16 cellular contexts compared by ENCODE assay signal in the genomic region with DNA sequence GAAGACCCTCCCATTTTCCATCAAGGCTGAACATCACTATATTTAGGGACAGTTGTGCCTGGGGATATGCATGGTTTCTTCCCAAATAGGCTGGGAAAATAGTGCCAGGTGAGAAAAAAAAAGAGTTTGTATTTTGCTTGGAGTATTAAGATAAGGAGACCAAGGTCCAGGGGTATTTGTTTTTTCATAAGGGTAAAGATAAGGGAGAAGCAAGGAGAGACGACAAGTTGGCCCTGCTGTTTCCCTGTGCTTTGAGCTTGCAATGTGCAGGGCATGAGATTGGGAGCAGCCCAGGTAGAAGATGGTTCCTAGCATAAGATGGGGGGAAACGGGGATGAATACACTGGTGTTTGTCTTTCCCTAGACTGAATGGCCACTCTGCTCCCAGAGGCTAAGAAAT. TPM values are rescaled to one million over a fixed set of nuclear protein-coding genes. Genes with fewer than 3 reads are reported as not detected.
DNase-seq lines count a peak whose midpoint lies in the region; ATAC-seq and TF ChIP-seq lines count a peak whose summit lies in the region.
"Had no signal": no experiment of that assay in that cellular context is flagged by ENCODE, and none has a peak within 500 bp of the region (broad histone marks: within the 10 kb centered on the region; RNA-seq: fewer than 3 reads in every experiment).

No MANE protein-coding gene starts in this region.

- TF ChIP-seq CTCF in body of pancreas (IDR thresholded peaks at IDR 0.05) (no peak), stomach (IDR thresholded peaks at IDR 0.05) (no peak)

- peak overlapping the region; percentile 13 for H2BK5ac ChIP-seq in mesendoderm (ENCODE audit: low read length)

- intact Hi-C loops in body of pancreas (cut with DNase I) (no loop called here), stomach (cut with DNase I; ENCODE audit: low total_unique reads) (no loop called here)

- H3K9me3 ChIP-seq in body of pancreas = no peaks in the 10 kb centered on the region
- no peaks in the 10 kb centered on the region for H3K9me3 ChIP-seq in stomach
- H3K9me3 ChIP-seq: BE2C had no signal

- H2BK120ac ChIP-seq in mesendoderm (ENCODE audit: low read depth, low read length) = no peak overlapping the region

- H3K27ac ChIP-seq in body of pancreas (no peak overlapping the region), mesendoderm (ENCODE audit: low read depth, low read length) (no peak overlapping the region), stomach (peak overlapping the region in 3 of 5 donors; percentile 3 to 48 (median 28))

- peak; percentile 71 for ATAC-seq in body of pancreas
- ATAC-seq in GM21526 (IDR thresholded peaks at IDR 0.05; ENCODE audit: low FRiP score, unreplicated experiment) = no peak
- no peak for ATAC-seq in HG03571 (IDR thresholded peaks at IDR 0.05; ENCODE audit: unreplicated experiment)
- ATAC-seq: HCT116 had no signal

- no peaks in the 10 kb centered on the region for H3K36me3 ChIP-seq in body of pancreas (replicated peaks in 1 of 2; ENCODE audit: insufficient read depth in 1 of 2, low read depth in 2 of 2)
- no peaks in the 10 kb centered on the region for H3K36me3 ChIP-seq in mesendoderm (ENCODE audit: control insufficient read depth, insufficient read depth, low read length)
- H3K36me3 ChIP-seq in stomach = no peaks in the 10 kb centered on the region
- H3K36me3 ChIP-seq: BE2C had no signal

- H3K4me1 ChIP-seq in body of pancreas (peaks cover 17% of the 10 kb centered on the region), mesendoderm (ENCODE audit: control insufficient read depth, low read depth, low read length) (peaks cover 26% of the 10 kb centered on the region), stomach (peaks cover 0 to 21% (median 9%) of the 10 kb centered on the region in 4 donors)
- H3K4me1 ChIP-seq: BE2C had no signal

- no peak overlapping the region for H2BK15ac ChIP-seq in mesendoderm (replicated peaks; ENCODE audit: low read depth)

- peak overlapping the region; percentile 17 for H3K56ac ChIP-seq in mesendoderm (ENCODE audit: low read length)

- no peak overlapping the region for H4K5ac ChIP-seq in mesendoderm (ENCODE audit: low read length)

- no peaks in the 10 kb centered on the region for H3K79me2 ChIP-seq in mesendoderm (ENCODE audit: control insufficient read depth, insufficient read depth, low read length)

- peak overlapping the region; percentile 87 for H2AK5ac ChIP-seq in mesendoderm (ENCODE audit: low read length)

- TF ChIP-seq EP300 in stomach (IDR thresholded peaks at IDR 0.05) = no peak

- DNase-seq in body of pancreas (peak in 2 of 4 donors; percentile 25 to 37), mesendoderm (no peak), stomach (no peak), NCI-H1436 (lab: John Stamatoyannopoulos, UW) (no peak)
- DNase-seq: ACHN; BE2C; C1 segment of cervical spinal cord; CD4-positive, CD25-positive, alpha-beta regulatory T cell; CD8-positive, alpha-beta memory T cell; COR-L47; GOT3; H7; HFFc6 had no signal

- H3K27me3 ChIP-seq in body of pancreas (no peaks in the 10 kb centered on the region), mesendoderm (ENCODE audit: insufficient read depth, low read length, poor library complexity) (no peaks in the 10 kb centered on the region), stomach (no peaks in the 10 kb centered on the region)
- H3K27me3 ChIP-seq: BE2C had no signal

- WGBS in body of pancreas, 2 donors = 23 to 34% methylated on average over 2 of the region's 2 CpGs
- no CpG with 5 or more reads among the region's 2 CpGs for WGBS in mesendoderm (ENCODE audit: extremely low coverage, insufficient coverage, low lambda C conversion rate)
- WGBS in stomach, 5 donors = 21 to 43% (median 27%) methylated on average over 2 of the region's 2 CpGs

- no peak overlapping the region for H3K9ac ChIP-seq in mesendoderm (ENCODE audit: low read length)

- TF ChIP-seq POLR2A in body of pancreas (IDR thresholded peaks at IDR 0.05) = no peak
- TF ChIP-seq POLR2A in stomach (IDR thresholded peaks at IDR 0.05) = no peak

- H4K8ac ChIP-seq in mesendoderm (ENCODE audit: low read depth, low read length) = no peak overlapping the region

- no peaks in the 10 kb centered on the region for H3K79me1 ChIP-seq in mesendoderm (ENCODE audit: low read length)

- no peak overlapping the region for H3K4ac ChIP-seq in mesendoderm (ENCODE audit: low read depth, low read length)

- no peak overlapping the region for H3K18ac ChIP-seq in mesendoderm (ENCODE audit: low read length)

- no peak overlapping the region for H3K23ac ChIP-seq in mesendoderm (ENCODE audit: low read length)

- H3K4me2 ChIP-seq in mesendoderm (ENCODE audit: low read length) = no peak overlapping the region

- H3K4me3 ChIP-seq in body of pancreas = no peak overlapping the region
- H3K4me3 ChIP-seq in mesendoderm (ENCODE audit: low read length) = no peak overlapping the region
- H3K4me3 ChIP-seq in stomach = no peak overlapping the region

RNA-seq across cellular contexts. Expression of gene GPR39, which starts 8.8 kb away (rescaled TPM):
- total RNA-seq in body of pancreas (1 to 10 TPM; 7.3 to 9.6 TPM), stomach (10 to 100 TPM in 3 of 5 donors, under 1 TPM in 1, not detected in 1; 0.87 to 16.0 (median 13.1) TPM)
- 2.4 TPM for polyA plus RNA-seq in mesendoderm (2013, experiment 1 of 2)
- polyA plus RNA-seq in mesendoderm (2013, experiment 2 of 2) = 2.5 TPM
- 1 to 10 TPM in 2 of 3 donors, under 1 TPM in 1; 0.92 to 5.5 (median 3.0) TPM for polyA plus RNA-seq in stomach
- total RNA-seq: CD4-positive, CD25-positive, alpha-beta regulatory T cell; CD8-positive, alpha-beta memory T cell had no signal
- polyA plus RNA-seq: CD4-positive, CD25-positive, alpha-beta regulatory T cell; CD8-positive, alpha-beta memory T cell had no signal

Comparison
In these comparisons a context has a peak if more than half of its experiments do, and no peak if none do; other contexts are left out.
1. H3K27ac ChIP-seq: peak in stomach (3 of 5); none in body of pancreas (0 of 4) and mesendoderm (single experiment).